Comparison of ENCODE assay signal across 1 cellular context in the genomic region with DNA sequence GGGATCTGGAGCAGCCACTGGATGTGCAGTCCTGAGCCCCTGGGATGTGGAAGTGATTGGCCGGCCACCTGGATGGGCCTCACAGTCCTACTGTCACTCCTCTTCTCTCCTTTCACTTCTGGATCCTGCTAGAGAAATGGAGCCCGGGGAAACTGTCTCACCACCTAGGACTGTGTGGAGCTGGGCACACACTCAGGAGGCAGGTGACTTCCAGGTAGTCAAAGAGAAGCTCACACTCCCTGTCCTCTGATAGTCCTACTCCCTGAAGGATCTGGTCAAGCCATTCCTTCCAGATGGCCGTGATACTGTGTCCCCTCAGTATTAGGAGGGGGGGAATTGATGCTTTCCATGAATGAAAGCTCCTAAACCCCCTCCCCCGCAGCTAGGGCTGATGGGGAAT.
TF ChIP-seq lines count a peak whose summit lies in the region.

No MANE protein-coding gene starts in this region.

TF ChIP-seq in H1, 55 proteins besides CTCF, POLR2A, EP300 and RAD21 (continued from another document):
- no peak for TF ChIP-seq POLR2AphosphoS5 (IDR thresholded peaks at IDR 0.05; ENCODE audit: low read depth, low read length)
- TF ChIP-seq SP2 (IDR thresholded peaks at IDR 0.05; ENCODE audit: low read length): no peak
- no peak for TF ChIP-seq SAP30 (IDR thresholded peaks at IDR 0.05; ENCODE audit: insufficient read depth, insufficient replicate concordance, low read length)
TF ChIP-seq in H1: peak in this region for 0.
